34 cellular contexts compared by ENCODE assay signal in the genomic region with DNA sequence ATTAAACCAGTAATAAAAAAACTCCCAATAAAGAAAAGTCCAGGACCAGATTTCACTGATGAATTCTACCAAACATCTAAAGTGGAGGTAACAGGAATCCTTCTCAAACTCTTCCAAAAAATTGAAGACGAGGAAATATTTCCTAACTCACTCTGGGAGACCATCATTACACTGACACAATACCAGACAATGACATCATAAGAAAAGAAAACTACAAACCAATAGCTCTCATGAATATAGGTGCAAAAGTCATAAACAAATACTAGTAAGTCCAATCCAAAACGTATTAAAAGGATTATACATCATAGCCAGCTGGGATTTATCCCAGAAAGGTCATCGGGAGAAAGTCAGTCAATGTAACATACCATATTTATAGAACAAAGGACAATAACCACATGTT.
"Had no signal": no experiment of that assay in that cellular context is flagged by ENCODE, and none has a peak within 500 bp of the region (broad histone marks: within the 10 kb centered on the region; RNA-seq: fewer than 3 reads in every experiment).

No MANE protein-coding gene starts in this region.

- H3K9me3 ChIP-seq: MG63 had no signal

- H3K4me3 ChIP-seq: MG63 had no signal

- DNase-seq: Karpas-422, Kasumi-1, MG63, MM.1S, MV-4-11, NCI-H1048, NCI-H1092, NCI-H1092 treated with DMSO at 0.1 percent for 48 hours, NCI-H1105, NCI-H1105 treated with DMSO at 0.1 percent for 48 hours, NCI-H1417, NCI-H1417 treated with DMSO at 0.1 percent for 48 hours, NCI-H1436, NCI-H1436 treated with DMSO at 0.1 percent for 48 hours, NCI-H146, NCI-H1694, NCI-H1694 treated with DMSO at 0.1 percent for 48 hours, NCI-H187, NCI-H187 treated with DMSO at 0.1 percent for 48 hours, NCI-H1930, NCI-H2029, NCI-H2029 treated with DMSO at 0.1 percent for 48 hours, NCI-H2081, NCI-H2081 treated with DMSO at 0.1 percent for 48 hours, NCI-H2107, NCI-H2171, NCI-H2171 treated with DMSO at 0.1 percent for 48 hours, NCI-H2227 treated with DMSO at 0.1 percent for 48 hours, NCI-H226, NCI-H345, NCI-H446, NCI-H446 treated with DMSO at 0.1 percent for 48 hours, NCI-H510A had no signal

- H3K27me3 ChIP-seq: MG63 had no signal

- H3K9ac ChIP-seq: KMS-11 had no signal

- H3K36me3 ChIP-seq: MG63 had no signal

- H3K27ac ChIP-seq: KMS-11 had no signal

- H3K4me2 ChIP-seq: KMS-11 had no signal
